8 cellular contexts compared by ENCODE assay signal in genomic region chr9:72524820-72525539, GRCh38.
DNase-seq lines count a peak whose midpoint lies in the region; ATAC-seq and TF ChIP-seq lines count a peak whose summit lies in the region.

No MANE protein-coding gene starts in this region.

- TF ChIP-seq CTCF in GM13977 (IDR thresholded peaks at IDR 0.05; ENCODE audit: extremely low read depth, insufficient read depth, missing control alignments): no peak

- ATAC-seq in HG03558 (IDR thresholded peaks at IDR 0.05; ENCODE audit: extremely low read depth, unreplicated experiment) (peak; percentile 33), HG03025 (IDR thresholded peaks at IDR 0.05; ENCODE audit: low FRiP score, unreplicated experiment) (no peak)

- peak overlapping the region; percentile 30 for H3K4me3 Mint-ChIP-seq in activated naive CD8-positive, alpha-beta T cell

- H3K4me1 Mint-ChIP-seq in activated naive CD8-positive, alpha-beta T cell (ENCODE audit: low read depth): peaks cover 47% of the 10 kb centered on the region

- H3K27me3 Mint-ChIP-seq in activated naive CD8-positive, alpha-beta T cell: no peaks in the 10 kb centered on the region

- in situ Hi-C loops in GM13977 (cut with MboI; ENCODE audit: low pct_unique_long_range_greater_than_20kb, low sequenced_read_pairs, unreplicated experiment): no loop called here

- no peaks in the 10 kb centered on the region for H3K9me3 Mint-ChIP-seq in activated naive CD8-positive, alpha-beta T cell (ENCODE audit: low read depth)

- DNase-seq in 8988T (peak; percentile 34), GM13977 (ENCODE audit: low spot score) (peak; percentile 22), iPS-NIHi11 (ENCODE audit: low spot score) (peak; percentile 44), NOMO-1 treated with DMSO at 0.1 percent for 48 hours (lab: John Stamatoyannopoulos, UW; ENCODE audit: unreplicated experiment) (no peak)
- DNase-seq in stimulated activated CD4-positive, alpha-beta T cell treated with anti-CD3 and anti-CD28 coated beads, Interleukin-4, amount 100 ng/mL, for 4 hours: peak; percentile 6 to 37

- H3K36me3 Mint-ChIP-seq in activated naive CD8-positive, alpha-beta T cell: no peaks in the 10 kb centered on the region

- peak overlapping the region; percentile 72 for H3K27ac Mint-ChIP-seq in activated naive CD8-positive, alpha-beta T cell
